1 cellular context compared by ENCODE assay signal in the genomic region with DNA sequence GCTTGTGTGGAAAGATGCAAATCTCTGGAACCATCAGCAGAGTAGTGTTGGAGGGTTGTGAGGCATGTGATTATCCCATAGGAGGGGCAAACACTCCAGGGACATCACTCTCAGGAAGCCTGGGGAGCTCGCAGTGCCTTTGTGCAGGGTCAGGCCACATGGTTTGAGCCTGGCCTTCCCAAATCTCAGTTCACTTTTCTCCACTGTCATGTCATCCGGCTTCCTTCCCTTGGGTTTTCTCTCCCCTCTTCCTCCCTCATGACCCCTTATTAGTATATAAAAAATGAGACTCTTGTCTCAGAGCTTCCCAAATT.
TF ChIP-seq lines count a peak whose summit lies in the region.

No MANE protein-coding gene starts in this region.

TF ChIP-seq in HepG2, 621 proteins besides CTCF, POLR2A, EP300 and RAD21 (continued from another document):
- TF ChIP-seq, protein P1, sequence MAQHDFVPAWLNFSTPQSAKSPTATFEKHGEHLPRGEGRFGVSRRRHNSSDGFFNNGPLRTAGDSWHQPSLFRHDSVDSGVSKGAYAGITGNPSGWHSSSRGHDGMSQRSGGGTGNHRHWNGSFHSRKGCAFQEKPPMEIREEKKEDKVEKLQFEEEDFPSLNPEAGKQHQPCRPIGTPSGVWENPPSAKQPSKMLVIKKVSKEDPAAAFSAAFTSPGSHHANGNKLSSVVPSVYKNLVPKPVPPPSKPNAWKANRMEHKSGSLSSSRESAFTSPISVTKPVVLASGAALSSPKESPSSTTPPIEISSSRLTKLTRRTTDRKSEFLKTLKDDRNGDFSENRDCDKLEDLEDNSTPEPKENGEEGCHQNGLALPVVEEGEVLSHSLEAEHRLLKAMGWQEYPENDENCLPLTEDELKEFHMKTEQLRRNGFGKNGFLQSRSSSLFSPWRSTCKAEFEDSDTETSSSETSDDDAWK (CRISPR knock-in tag; IDR thresholded peaks at IDR 0.05): no peak
- TF ChIP-seq, protein P2, sequence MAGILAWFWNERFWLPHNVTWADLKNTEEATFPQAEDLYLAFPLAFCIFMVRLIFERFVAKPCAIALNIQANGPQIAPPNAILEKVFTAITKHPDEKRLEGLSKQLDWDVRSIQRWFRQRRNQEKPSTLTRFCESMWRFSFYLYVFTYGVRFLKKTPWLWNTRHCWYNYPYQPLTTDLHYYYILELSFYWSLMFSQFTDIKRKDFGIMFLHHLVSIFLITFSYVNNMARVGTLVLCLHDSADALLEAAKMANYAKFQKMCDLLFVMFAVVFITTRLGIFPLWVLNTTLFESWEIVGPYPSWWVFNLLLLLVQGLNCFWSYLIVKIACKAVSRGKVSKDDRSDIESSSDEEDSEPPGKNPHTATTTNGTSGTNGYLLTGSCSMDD (CRISPR knock-in tag; IDR thresholded peaks at IDR 0.05): no peak
- TF ChIP-seq ETV6 (CRISPR knock-in tag; conservative IDR thresholded peaks at IDR 0.05) (no peak), KAT8 (CRISPR knock-in tag; IDR thresholded peaks at IDR 0.05) (no peak), ZBTB20 (CRISPR knock-in tag; IDR thresholded peaks at IDR 0.05; ENCODE audit: borderline replicate concordance, low read depth) (no peak), SP2 (CRISPR knock-in tag; IDR thresholded peaks at IDR 0.05) (no peak), GTF2F1 (IDR thresholded peaks at IDR 0.05; ENCODE audit: low read length) (no peak), ZFAT (CRISPR knock-in tag; conservative IDR thresholded peaks at IDR 0.05) (no peak)
- TF ChIP-seq, protein P3, sequence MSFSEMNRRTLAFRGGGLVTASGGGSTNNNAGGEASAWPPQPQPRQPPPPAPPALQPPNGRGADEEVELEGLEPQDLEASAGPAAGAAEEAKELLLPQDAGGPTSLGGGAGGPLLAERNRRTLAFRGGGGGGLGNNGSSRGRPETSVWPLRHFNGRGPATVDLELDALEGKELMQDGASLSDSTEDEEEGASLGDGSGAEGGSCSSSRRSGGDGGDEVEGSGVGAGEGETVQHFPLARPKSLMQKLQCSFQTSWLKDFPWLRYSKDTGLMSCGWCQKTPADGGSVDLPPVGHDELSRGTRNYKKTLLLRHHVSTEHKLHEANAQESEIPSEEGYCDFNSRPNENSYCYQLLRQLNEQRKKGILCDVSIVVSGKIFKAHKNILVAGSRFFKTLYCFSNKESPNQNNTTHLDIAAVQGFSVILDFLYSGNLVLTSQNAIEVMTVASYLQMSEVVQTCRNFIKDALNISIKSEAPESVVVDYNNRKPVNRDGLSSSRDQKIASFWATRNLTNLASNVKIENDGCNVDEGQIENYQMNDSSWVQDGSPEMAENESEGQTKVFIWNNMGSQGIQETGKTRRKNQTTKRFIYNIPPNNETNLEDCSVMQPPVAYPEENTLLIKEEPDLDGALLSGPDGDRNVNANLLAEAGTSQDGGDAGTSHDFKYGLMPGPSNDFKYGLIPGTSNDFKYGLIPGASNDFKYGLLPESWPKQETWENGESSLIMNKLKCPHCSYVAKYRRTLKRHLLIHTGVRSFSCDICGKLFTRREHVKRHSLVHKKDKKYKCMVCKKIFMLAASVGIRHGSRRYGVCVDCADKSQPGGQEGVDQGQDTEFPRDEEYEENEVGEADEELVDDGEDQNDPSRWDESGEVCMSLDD (CRISPR knock-in tag; IDR thresholded peaks at IDR 0.05; ENCODE audit: borderline replicate concordance): no peak
